8 cellular contexts compared by ENCODE assay signal in the genomic region with DNA sequence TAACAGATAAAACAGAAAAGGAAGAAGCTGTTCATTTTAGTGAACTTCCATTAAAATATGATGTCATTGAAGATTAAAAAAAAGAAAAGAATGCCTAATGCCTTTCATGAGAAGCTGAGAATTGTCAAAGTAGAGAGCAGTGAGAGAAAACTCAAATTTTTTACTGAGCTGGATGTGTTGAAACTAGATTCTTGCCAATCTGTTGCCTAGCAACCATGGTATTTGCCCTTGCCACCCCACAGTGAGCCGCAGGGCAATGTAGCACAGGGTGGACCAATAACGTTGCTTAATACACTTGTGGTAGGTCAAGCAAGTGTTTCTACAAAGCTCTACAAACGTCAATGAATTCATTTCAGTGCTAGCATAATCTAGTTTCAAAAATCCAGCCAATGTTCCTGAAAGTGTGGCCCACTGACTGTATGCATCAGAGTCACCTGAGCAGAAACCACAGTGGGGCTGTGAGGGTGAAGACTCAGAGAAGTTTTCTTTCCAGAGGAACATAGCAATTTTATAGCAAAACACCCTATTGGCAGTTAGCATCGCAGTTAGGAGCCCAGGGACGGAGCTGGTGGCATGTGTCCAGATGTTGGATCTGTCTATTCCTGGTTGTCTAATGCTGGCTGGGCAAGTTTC.
DNase-seq lines count a peak whose midpoint lies in the region; ATAC-seq and TF ChIP-seq lines count a peak whose summit lies in the region.

No MANE protein-coding gene starts in this region.

- H3K36me3 Mint-ChIP-seq in activated naive CD8-positive, alpha-beta T cell treated with anti-CD3 and anti-CD28 coated beads for 36 hours: peaks cover 46% of the 10 kb centered on the region

- H3K9me3 ChIP-seq in right atrium auricular region (no peaks in the 10 kb centered on the region), sigmoid colon (no peaks in the 10 kb centered on the region)

- peak; percentile 81 for ATAC-seq in GM19463 (IDR thresholded peaks at IDR 0.05; ENCODE audit: unreplicated experiment)
- ATAC-seq in GM21528 (IDR thresholded peaks at IDR 0.05; ENCODE audit: low FRiP score, unreplicated experiment): no peak

- peak overlapping the region; percentile 84 for H3K27ac Mint-ChIP-seq in activated naive CD8-positive, alpha-beta T cell treated with anti-CD3 and anti-CD28 coated beads for 36 hours

- H3K4me1 ChIP-seq in right atrium auricular region (peaks cover 0 to 20% of the 10 kb centered on the region in 2 donors), sigmoid colon (peaks cover 0 to 3% (median 0%) of the 10 kb centered on the region in 4 donors)

- TF ChIP-seq EP300 in sigmoid colon (IDR thresholded peaks at IDR 0.05): no peak

- H3K9me3 Mint-ChIP-seq in activated naive CD8-positive, alpha-beta T cell treated with anti-CD3 and anti-CD28 coated beads for 36 hours: peaks cover 1% of the 10 kb centered on the region

- H3K36me3 ChIP-seq in right atrium auricular region: no peaks in the 10 kb centered on the region
- H3K36me3 ChIP-seq in sigmoid colon: no peaks in the 10 kb centered on the region

- H3K4me3 Mint-ChIP-seq in activated naive CD8-positive, alpha-beta T cell treated with anti-CD3 and anti-CD28 coated beads for 36 hours: no peak overlapping the region

- H3K4me1 Mint-ChIP-seq in activated naive CD8-positive, alpha-beta T cell treated with anti-CD3 and anti-CD28 coated beads for 36 hours: peaks cover 52% of the 10 kb centered on the region

- no peaks in the 10 kb centered on the region for H3K27me3 Mint-ChIP-seq in activated naive CD8-positive, alpha-beta T cell treated with anti-CD3 and anti-CD28 coated beads for 36 hours

- DNase-seq in AG09309 (ENCODE audit: low read depth) (peak; percentile 81), MV-4-11 (lab: John Stamatoyannopoulos, UW) (peak; percentile 84), right atrium auricular region (ENCODE audit: low spot score) (peak; percentile 80), sigmoid colon (peak; percentile 67), amniotic stem cell (lab: John Stamatoyannopoulos, UW) (no peak)
- DNase-seq in activated naive CD8-positive, alpha-beta T cell treated with anti-CD3 and anti-CD28 coated beads for 36 hours: peak; percentile 46

- 25 to 53% methylated on average over 5 of the region's 5 CpGs for WGBS in sigmoid colon, 2 donors

- intact Hi-C loops in sigmoid colon (cut with DNase I): no loop called here

- H3K27ac ChIP-seq in right atrium auricular region (peak overlapping the region; percentile 32 to 55), sigmoid colon (peak overlapping the region in 2 of 4 donors; percentile 1 to 21)

- no peak for TF ChIP-seq POLR2A in sigmoid colon (IDR thresholded peaks at IDR 0.05)

- no peak for TF ChIP-seq CTCF in AG09309 (IDR thresholded peaks at IDR 0.05; ENCODE audit: control insufficient read depth, insufficient read depth, low read depth, low read length, missing control alignments)
- TF ChIP-seq CTCF in right atrium auricular region (IDR thresholded peaks at IDR 0.05): no peak
- no peak for TF ChIP-seq CTCF in sigmoid colon (IDR thresholded peaks at IDR 0.05)

- H3K4me3 ChIP-seq in AG09309 (ENCODE audit: control insufficient read depth, low read depth, low read length): no peak overlapping the region
- no peak overlapping the region for H3K4me3 ChIP-seq in right atrium auricular region
- H3K4me3 ChIP-seq in sigmoid colon: no peak overlapping the region

- no peaks in the 10 kb centered on the region for H3K27me3 ChIP-seq in right atrium auricular region
- H3K27me3 ChIP-seq in sigmoid colon: no peaks in the 10 kb centered on the region
